8 cellular contexts compared by ENCODE assay signal in genomic region chr3:90182291-90182976, GRCh38.
A peak's percentile ranks its signal among the peaks of the same experiment; 100 is the strongest.
DNase-seq lines count a peak whose midpoint lies in the region; ATAC-seq and TF ChIP-seq lines count a peak whose summit lies in the region.
"Not testable (repeated sequence)": the region's sequence is repeated elsewhere in the genome, so short reads cannot be mapped to it uniquely, and the experiment has no call there.

No MANE protein-coding gene starts in this region.

- H2BK12ac ChIP-seq in mesenchymal stem cell (ENCODE audit: low read length in 2 of 2), result not testable (repeated sequence)

- not testable (repeated sequence) for H3K23ac ChIP-seq in mesenchymal stem cell (ENCODE audit: low read length in 2 of 2)

- H2AK5ac ChIP-seq in mesenchymal stem cell (ENCODE audit: low read length, severe bottlenecking), result not testable (repeated sequence)

- not testable (repeated sequence) for H3K9me3 ChIP-seq in mesenchymal stem cell (ENCODE audit: control insufficient read depth, low read length); testis

- ATAC-seq in GM21619 (IDR thresholded peaks at IDR 0.05; ENCODE audit: unreplicated experiment), result peak; percentile 95
- ATAC-seq in HG03558 (IDR thresholded peaks at IDR 0.05; ENCODE audit: extremely low read depth, unreplicated experiment), result peak; percentile 70
- peak; percentile 36 to 37 for ATAC-seq in activated T-cell treated with anti-CD3 and anti-CD28 coated beads, Interleukin-2, amount 50 U/mL, for 72 hours (replicated peaks in 1 of 2)

- not testable (repeated sequence) for H2BK5ac ChIP-seq in mesenchymal stem cell (ENCODE audit: low read depth, low read length, poor library complexity, severe bottlenecking)

- not testable (repeated sequence) for H3K4ac ChIP-seq in mesenchymal stem cell (ENCODE audit: low read depth in 1 of 2, low read length in 2 of 2)

- not testable (repeated sequence) for H4K8ac ChIP-seq in mesenchymal stem cell (ENCODE audit: low read length)

- intact Hi-C loops in testis (cut with DNase I; ENCODE audit: low total_unique reads), result not testable (repeated sequence)

- not testable (repeated sequence) for H3K4me1 Mint-ChIP-seq in activated T-cell treated with anti-CD3 and anti-CD28 coated beads, Interleukin-2, amount 50 U/mL, for 72 hours (ENCODE audit: low read depth)

- H3K4me3 ChIP-seq in fibroblast of the aortic adventitia (ENCODE audit: low read depth, low read length) (peak overlapping the region; percentile 55), mesenchymal stem cell (ENCODE audit: insufficient read depth in 1 of 2, low read depth in 1 of 2, low read length in 2 of 2) (peak overlapping the region in 1 of 2 experiments; percentile 71)
- not testable (repeated sequence) for H3K4me3 ChIP-seq in testis

- peak overlapping the region; percentile 41 for H3K4me2 ChIP-seq in mesenchymal stem cell (ENCODE audit: low read length, poor library complexity, severe bottlenecking)

- H3K14ac ChIP-seq in mesenchymal stem cell (ENCODE audit: low read length in 2 of 2), result not testable (repeated sequence)

- H3K27me3 Mint-ChIP-seq in activated T-cell treated with anti-CD3 and anti-CD28 coated beads, Interleukin-2, amount 50 U/mL, for 72 hours (ENCODE audit: low read depth), result not testable (repeated sequence)

- DNase-seq in EL (peak; percentile 37), NCI-H82 (lab: John Stamatoyannopoulos, UW) (peak; percentile 58), fibroblast of the aortic adventitia (ENCODE audit: low read depth) (peak; percentile 44), mesenchymal stem cell (peak; percentile 48), testis (peak; percentile 17)
- DNase-seq in activated T-cell treated with anti-CD3 and anti-CD28 coated beads, Interleukin-2, amount 50 U/mL, for 72 hours, result not testable (repeated sequence)

- H2BK120ac ChIP-seq in mesenchymal stem cell (ENCODE audit: low read depth, low read length), result not testable (repeated sequence)

- not testable (repeated sequence) for H3K27ac ChIP-seq in mesenchymal stem cell (ENCODE audit: low read length, poor library complexity, severe bottlenecking); testis

- H2AFZ ChIP-seq in mesenchymal stem cell (ENCODE audit: low read depth, low read length), result not testable (repeated sequence)

- not testable (repeated sequence) for H3K36me3 ChIP-seq in mesenchymal stem cell (ENCODE audit: control insufficient read depth in 1 of 2, insufficient read depth in 2 of 2, low read depth in 1 of 2, low read length in 2 of 2); testis (ENCODE audit: low read depth, missing control alignments)

- peak overlapping the region in 1 of 2 experiments; percentile 6 for H3K18ac ChIP-seq in mesenchymal stem cell (ENCODE audit: low read depth in 1 of 2, low read length in 2 of 2)

- H4K91ac ChIP-seq in mesenchymal stem cell (ENCODE audit: low read length), result not testable (repeated sequence)

- peak; percentile 25 for TF ChIP-seq CTCF in fibroblast of the aortic adventitia (IDR thresholded peaks at IDR 0.05; ENCODE audit: insufficient read depth, low read length)
- TF ChIP-seq CTCF in testis (IDR thresholded peaks at IDR 0.05), result peak in 2 of 3 experiments; percentile 22 to 36

- H3K9ac ChIP-seq in mesenchymal stem cell (ENCODE audit: low read length), result peak overlapping the region; percentile 75

- not testable (repeated sequence) for H3K36me3 Mint-ChIP-seq in activated T-cell treated with anti-CD3 and anti-CD28 coated beads, Interleukin-2, amount 50 U/mL, for 72 hours (ENCODE audit: insufficient read depth in 2 of 2)

- H3K9me3 Mint-ChIP-seq in activated T-cell treated with anti-CD3 and anti-CD28 coated beads, Interleukin-2, amount 50 U/mL, for 72 hours, result not testable (repeated sequence)

- WGBS in mesenchymal stem cell, result 64% methylated on average over 9 of the region's 19 CpGs
- WGBS in testis, 2 donors, result 15 to 22% methylated on average over 19 of the region's 19 CpGs

- not testable (repeated sequence) for H2BK15ac ChIP-seq in mesenchymal stem cell (ENCODE audit: low read depth, poor library complexity, severe bottlenecking)

- H3K79me1 ChIP-seq in mesenchymal stem cell (replicated peaks; ENCODE audit: low read length, poor library complexity, severe bottlenecking), result not testable (repeated sequence)

- H3K27ac Mint-ChIP-seq in activated T-cell treated with anti-CD3 and anti-CD28 coated beads, Interleukin-2, amount 50 U/mL, for 72 hours, result not testable (repeated sequence)

- not testable (repeated sequence) for TF ChIP-seq POLR2A in testis (IDR thresholded peaks at IDR 0.05)

- not testable (repeated sequence) for H3K27me3 ChIP-seq in mesenchymal stem cell (ENCODE audit: control insufficient read depth in 1 of 2, insufficient read depth in 1 of 2, low read length in 2 of 2); testis

- H3K4me3 Mint-ChIP-seq in activated T-cell treated with anti-CD3 and anti-CD28 coated beads, Interleukin-2, amount 50 U/mL, for 72 hours, result not testable (repeated sequence)

- H3K4me1 ChIP-seq in mesenchymal stem cell (ENCODE audit: control insufficient read depth, insufficient read depth, low read depth, low read length); testis: not testable (repeated sequence)

Comparison
In these comparisons a context has a peak if more than half of its experiments do, and no peak if none do; other contexts are left out.
1. ATAC-seq: peak in every context shown above with its lines; median percentile 95 in GM21619; 70 in HG03558; 36 in activated T-cell treated with anti-CD3 and anti-CD28 coated beads, Interleukin-2, amount 50 U/mL, for 72 hours.